In the genomic region with DNA sequence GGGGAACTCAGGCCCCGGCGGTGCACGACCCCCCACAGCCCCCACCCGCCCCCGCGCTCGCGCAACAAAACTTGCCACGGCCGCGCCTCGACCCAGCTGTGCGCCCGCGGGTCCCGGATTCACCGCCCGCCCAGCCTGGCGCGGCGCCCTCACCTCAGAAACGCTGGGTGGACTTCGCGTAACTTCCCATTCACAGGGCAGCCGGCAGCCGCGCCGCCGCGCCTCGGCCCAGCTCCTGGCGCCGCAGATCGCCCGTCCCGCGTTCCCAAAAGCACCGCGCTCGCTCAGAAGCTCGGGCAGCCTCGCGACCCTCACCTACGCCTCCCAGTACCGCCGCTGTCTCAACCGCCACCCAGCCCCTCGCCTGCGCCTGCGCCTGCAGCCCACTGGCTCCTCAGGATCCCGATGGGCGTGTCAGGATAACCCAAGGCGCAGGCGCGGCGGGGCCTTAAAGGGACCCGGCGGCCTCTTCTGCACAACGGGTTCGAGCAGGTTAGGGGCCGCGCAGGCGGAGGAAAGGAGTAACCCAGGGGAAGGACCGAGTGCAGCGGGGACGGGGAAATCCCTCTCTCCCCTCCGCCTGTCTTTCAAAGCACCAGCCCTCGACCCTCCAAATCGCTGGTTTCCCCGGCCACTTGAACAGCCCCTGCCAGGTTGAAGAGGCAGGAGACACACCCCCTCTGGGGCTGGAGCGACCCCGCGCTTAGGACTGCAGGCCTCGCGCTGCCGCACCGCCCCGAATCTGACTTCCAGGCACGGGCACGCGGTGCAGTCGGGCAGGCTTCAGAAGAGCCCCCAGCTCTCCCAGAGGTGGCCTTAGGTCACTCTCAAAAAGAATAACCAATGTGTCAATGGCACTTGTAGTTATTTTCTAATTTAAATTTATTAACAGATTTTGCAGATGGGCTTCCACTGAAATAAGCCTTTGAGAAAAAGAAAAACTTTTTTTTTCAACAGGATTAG, we compare ENCODE assay signal across 1 cellular context.
TF ChIP-seq lines count a peak whose summit lies in the region.

A gene (minus strand): TSS at position 380 of the 963 bp plus-strand sequence.

TF ChIP-seq in WTC11, 78 proteins besides CTCF, POLR2A, EP300 and RAD21 (continued from another document and continues in another):
- TF ChIP-seq, protein P1, sequence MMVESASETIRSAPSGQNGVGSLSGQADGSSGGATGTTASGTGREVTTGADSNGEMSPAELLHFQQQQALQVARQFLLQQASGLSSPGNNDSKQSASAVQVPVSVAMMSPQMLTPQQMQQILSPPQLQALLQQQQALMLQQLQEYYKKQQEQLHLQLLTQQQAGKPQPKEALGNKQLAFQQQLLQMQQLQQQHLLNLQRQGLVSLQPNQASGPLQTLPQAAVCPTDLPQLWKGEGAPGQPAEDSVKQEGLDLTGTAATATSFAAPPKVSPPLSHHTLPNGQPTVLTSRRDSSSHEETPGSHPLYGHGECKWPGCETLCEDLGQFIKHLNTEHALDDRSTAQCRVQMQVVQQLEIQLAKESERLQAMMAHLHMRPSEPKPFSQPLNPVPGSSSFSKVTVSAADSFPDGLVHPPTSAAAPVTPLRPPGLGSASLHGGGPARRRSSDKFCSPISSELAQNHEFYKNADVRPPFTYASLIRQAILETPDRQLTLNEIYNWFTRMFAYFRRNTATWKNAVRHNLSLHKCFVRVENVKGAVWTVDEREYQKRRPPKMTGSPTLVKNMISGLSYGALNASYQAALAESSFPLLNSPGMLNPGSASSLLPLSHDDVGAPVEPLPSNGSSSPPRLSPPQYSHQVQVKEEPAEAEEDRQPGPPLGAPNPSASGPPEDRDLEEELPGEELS (CRISPR knock-in tag; IDR thresholded peaks at IDR 0.05), result peak; percentile 95
- TF ChIP-seq SOX15 (CRISPR knock-in tag; IDR thresholded peaks at IDR 0.05), result no peak
- TF ChIP-seq RORB (CRISPR knock-in tag; IDR thresholded peaks at IDR 0.05), result no peak
- TF ChIP-seq, protein P2, sequence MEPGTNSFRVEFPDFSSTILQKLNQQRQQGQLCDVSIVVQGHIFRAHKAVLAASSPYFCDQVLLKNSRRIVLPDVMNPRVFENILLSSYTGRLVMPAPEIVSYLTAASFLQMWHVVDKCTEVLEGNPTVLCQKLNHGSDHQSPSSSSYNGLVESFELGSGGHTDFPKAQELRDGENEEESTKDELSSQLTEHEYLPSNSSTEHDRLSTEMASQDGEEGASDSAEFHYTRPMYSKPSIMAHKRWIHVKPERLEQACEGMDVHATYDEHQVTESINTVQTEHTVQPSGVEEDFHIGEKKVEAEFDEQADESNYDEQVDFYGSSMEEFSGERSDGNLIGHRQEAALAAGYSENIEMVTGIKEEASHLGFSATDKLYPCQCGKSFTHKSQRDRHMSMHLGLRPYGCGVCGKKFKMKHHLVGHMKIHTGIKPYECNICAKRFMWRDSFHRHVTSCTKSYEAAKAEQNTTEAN (CRISPR knock-in tag; IDR thresholded peaks at IDR 0.05), result peak; percentile 96
- TF ChIP-seq NFATC4 (CRISPR knock-in tag; IDR thresholded peaks at IDR 0.05), result no peak
- TF ChIP-seq, protein P3, sequence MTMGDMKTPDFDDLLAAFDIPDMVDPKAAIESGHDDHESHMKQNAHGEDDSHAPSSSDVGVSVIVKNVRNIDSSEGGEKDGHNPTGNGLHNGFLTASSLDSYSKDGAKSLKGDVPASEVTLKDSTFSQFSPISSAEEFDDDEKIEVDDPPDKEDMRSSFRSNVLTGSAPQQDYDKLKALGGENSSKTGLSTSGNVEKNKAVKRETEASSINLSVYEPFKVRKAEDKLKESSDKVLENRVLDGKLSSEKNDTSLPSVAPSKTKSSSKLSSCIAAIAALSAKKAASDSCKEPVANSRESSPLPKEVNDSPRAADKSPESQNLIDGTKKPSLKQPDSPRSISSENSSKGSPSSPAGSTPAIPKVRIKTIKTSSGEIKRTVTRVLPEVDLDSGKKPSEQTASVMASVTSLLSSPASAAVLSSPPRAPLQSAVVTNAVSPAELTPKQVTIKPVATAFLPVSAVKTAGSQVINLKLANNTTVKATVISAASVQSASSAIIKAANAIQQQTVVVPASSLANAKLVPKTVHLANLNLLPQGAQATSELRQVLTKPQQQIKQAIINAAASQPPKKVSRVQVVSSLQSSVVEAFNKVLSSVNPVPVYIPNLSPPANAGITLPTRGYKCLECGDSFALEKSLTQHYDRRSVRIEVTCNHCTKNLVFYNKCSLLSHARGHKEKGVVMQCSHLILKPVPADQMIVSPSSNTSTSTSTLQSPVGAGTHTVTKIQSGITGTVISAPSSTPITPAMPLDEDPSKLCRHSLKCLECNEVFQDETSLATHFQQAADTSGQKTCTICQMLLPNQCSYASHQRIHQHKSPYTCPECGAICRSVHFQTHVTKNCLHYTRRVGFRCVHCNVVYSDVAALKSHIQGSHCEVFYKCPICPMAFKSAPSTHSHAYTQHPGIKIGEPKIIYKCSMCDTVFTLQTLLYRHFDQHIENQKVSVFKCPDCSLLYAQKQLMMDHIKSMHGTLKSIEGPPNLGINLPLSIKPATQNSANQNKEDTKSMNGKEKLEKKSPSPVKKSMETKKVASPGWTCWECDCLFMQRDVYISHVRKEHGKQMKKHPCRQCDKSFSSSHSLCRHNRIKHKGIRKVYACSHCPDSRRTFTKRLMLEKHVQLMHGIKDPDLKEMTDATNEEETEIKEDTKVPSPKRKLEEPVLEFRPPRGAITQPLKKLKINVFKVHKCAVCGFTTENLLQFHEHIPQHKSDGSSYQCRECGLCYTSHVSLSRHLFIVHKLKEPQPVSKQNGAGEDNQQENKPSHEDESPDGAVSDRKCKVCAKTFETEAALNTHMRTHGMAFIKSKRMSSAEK (CRISPR knock-in tag; IDR thresholded peaks at IDR 0.05; ENCODE audit: borderline replicate concordance), result no peak
- TF ChIP-seq MXD4 (CRISPR knock-in tag; IDR thresholded peaks at IDR 0.05; ENCODE audit: borderline replicate concordance), result no peak
- TF ChIP-seq FOXP1 (CRISPR knock-in tag; IDR thresholded peaks at IDR 0.05; ENCODE audit: borderline replicate concordance), result peak; percentile 96
- no peak for TF ChIP-seq EMX1 (CRISPR knock-in tag; IDR thresholded peaks at IDR 0.05)
- peak; percentile 98 for TF ChIP-seq KAT7 (CRISPR knock-in tag; IDR thresholded peaks at IDR 0.05; ENCODE audit: borderline replicate concordance)
- TF ChIP-seq ZBTB21 (CRISPR knock-in tag; IDR thresholded peaks at IDR 0.05; ENCODE audit: borderline replicate concordance), result no peak
- TF ChIP-seq, protein P4, sequence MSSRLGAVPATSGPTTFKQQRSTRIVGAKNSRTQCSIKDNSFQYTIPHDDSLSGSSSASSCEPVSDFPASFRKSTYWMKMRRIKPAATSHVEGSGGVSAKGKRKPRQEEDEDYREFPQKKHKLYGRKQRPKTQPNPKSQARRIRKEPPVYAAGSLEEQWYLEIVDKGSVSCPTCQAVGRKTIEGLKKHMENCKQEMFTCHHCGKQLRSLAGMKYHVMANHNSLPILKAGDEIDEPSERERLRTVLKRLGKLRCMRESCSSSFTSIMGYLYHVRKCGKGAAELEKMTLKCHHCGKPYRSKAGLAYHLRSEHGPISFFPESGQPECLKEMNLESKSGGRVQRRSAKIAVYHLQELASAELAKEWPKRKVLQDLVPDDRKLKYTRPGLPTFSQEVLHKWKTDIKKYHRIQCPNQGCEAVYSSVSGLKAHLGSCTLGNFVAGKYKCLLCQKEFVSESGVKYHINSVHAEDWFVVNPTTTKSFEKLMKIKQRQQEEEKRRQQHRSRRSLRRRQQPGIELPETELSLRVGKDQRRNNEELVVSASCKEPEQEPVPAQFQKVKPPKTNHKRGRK (CRISPR knock-in tag; IDR thresholded peaks at IDR 0.05; ENCODE audit: borderline replicate concordance), result peak; percentile 85; the same call in 1 of the 2 replicates
- TF ChIP-seq, protein P5, sequence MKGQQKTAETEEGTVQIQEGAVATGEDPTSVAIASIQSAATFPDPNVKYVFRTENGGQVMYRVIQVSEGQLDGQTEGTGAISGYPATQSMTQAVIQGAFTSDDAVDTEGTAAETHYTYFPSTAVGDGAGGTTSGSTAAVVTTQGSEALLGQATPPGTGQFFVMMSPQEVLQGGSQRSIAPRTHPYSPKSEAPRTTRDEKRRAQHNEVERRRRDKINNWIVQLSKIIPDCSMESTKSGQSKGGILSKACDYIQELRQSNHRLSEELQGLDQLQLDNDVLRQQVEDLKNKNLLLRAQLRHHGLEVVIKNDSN (CRISPR knock-in tag; IDR thresholded peaks at IDR 0.05), result peak; percentile 78; the same call in 1 of the 2 replicates
- TF ChIP-seq, protein P6, sequence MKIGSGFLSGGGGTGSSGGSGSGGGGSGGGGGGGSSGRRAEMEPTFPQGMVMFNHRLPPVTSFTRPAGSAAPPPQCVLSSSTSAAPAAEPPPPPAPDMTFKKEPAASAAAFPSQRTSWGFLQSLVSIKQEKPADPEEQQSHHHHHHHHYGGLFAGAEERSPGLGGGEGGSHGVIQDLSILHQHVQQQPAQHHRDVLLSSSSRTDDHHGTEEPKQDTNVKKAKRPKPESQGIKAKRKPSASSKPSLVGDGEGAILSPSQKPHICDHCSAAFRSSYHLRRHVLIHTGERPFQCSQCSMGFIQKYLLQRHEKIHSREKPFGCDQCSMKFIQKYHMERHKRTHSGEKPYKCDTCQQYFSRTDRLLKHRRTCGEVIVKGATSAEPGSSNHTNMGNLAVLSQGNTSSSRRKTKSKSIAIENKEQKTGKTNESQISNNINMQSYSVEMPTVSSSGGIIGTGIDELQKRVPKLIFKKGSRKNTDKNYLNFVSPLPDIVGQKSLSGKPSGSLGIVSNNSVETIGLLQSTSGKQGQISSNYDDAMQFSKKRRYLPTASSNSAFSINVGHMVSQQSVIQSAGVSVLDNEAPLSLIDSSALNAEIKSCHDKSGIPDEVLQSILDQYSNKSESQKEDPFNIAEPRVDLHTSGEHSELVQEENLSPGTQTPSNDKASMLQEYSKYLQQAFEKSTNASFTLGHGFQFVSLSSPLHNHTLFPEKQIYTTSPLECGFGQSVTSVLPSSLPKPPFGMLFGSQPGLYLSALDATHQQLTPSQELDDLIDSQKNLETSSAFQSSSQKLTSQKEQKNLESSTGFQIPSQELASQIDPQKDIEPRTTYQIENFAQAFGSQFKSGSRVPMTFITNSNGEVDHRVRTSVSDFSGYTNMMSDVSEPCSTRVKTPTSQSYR (CRISPR knock-in tag; IDR thresholded peaks at IDR 0.05), result peak; percentile 77
- TF ChIP-seq, protein P7, sequence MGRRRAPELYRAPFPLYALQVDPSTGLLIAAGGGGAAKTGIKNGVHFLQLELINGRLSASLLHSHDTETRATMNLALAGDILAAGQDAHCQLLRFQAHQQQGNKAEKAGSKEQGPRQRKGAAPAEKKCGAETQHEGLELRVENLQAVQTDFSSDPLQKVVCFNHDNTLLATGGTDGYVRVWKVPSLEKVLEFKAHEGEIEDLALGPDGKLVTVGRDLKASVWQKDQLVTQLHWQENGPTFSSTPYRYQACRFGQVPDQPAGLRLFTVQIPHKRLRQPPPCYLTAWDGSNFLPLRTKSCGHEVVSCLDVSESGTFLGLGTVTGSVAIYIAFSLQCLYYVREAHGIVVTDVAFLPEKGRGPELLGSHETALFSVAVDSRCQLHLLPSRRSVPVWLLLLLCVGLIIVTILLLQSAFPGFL (CRISPR knock-in tag; IDR thresholded peaks at IDR 0.05; ENCODE audit: borderline replicate concordance), result peak; percentile 92
- TF ChIP-seq, protein P8, sequence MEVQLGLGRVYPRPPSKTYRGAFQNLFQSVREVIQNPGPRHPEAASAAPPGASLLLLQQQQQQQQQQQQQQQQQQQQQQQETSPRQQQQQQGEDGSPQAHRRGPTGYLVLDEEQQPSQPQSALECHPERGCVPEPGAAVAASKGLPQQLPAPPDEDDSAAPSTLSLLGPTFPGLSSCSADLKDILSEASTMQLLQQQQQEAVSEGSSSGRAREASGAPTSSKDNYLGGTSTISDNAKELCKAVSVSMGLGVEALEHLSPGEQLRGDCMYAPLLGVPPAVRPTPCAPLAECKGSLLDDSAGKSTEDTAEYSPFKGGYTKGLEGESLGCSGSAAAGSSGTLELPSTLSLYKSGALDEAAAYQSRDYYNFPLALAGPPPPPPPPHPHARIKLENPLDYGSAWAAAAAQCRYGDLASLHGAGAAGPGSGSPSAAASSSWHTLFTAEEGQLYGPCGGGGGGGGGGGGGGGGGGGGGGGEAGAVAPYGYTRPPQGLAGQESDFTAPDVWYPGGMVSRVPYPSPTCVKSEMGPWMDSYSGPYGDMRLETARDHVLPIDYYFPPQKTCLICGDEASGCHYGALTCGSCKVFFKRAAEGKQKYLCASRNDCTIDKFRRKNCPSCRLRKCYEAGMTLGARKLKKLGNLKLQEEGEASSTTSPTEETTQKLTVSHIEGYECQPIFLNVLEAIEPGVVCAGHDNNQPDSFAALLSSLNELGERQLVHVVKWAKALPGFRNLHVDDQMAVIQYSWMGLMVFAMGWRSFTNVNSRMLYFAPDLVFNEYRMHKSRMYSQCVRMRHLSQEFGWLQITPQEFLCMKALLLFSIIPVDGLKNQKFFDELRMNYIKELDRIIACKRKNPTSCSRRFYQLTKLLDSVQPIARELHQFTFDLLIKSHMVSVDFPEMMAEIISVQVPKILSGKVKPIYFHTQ (CRISPR knock-in tag; IDR thresholded peaks at IDR 0.05), result no peak
- TF ChIP-seq, protein P9, sequence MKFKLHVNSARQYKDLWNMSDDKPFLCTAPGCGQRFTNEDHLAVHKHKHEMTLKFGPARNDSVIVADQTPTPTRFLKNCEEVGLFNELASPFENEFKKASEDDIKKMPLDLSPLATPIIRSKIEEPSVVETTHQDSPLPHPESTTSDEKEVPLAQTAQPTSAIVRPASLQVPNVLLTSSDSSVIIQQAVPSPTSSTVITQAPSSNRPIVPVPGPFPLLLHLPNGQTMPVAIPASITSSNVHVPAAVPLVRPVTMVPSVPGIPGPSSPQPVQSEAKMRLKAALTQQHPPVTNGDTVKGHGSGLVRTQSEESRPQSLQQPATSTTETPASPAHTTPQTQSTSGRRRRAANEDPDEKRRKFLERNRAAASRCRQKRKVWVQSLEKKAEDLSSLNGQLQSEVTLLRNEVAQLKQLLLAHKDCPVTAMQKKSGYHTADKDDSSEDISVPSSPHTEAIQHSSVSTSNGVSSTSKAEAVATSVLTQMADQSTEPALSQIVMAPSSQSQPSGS (CRISPR knock-in tag; IDR thresholded peaks at IDR 0.05; ENCODE audit: borderline replicate concordance, low read depth), result peak; percentile 90
- TF ChIP-seq, protein P10, sequence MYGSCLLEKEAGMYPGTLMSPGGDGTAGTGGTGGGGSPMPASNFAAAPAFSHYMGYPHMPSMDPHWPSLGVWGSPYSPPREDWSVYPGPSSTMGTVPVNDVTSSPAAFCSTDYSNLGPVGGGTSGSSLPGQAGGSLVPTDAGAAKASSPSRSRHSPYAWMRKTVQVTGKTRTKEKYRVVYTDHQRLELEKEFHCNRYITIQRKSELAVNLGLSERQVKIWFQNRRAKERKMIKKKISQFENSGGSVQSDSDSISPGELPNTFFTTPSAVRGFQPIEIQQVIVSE (CRISPR knock-in tag; IDR thresholded peaks at IDR 0.05; ENCODE audit: borderline replicate concordance), result no peak
- TF ChIP-seq ZNF263 (CRISPR knock-in tag; IDR thresholded peaks at IDR 0.05; ENCODE audit: low read depth), result 0 out of 2 replicates have a peak, but pooled peaks have one; percentile 56
- TF ChIP-seq CREM (CRISPR knock-in tag; IDR thresholded peaks at IDR 0.05), result peak; percentile 71
- TF ChIP-seq ZNF121 (CRISPR knock-in tag; IDR thresholded peaks at IDR 0.05), result no peak
- peak; percentile 79; the same call in 1 of the 2 replicates for TF ChIP-seq ZNF317 (CRISPR knock-in tag; IDR thresholded peaks at IDR 0.05; ENCODE audit: borderline replicate concordance, low read depth)
